In genomic region chr19:8370176-8371010, GRCh38 we compare ENCODE assay signal across 16 cellular contexts. TPM values are rescaled to one million over a fixed set of nuclear protein-coding genes. Genes with fewer than 3 reads are reported as not detected.
DNase-seq lines count a peak whose midpoint lies in the region; ATAC-seq and TF ChIP-seq lines count a peak whose summit lies in the region.
"Had no signal": no experiment of that assay in that cellular context is flagged by ENCODE, and none has a peak within 500 bp of the region (broad histone marks: within the 10 kb centered on the region; RNA-seq: fewer than 3 reads in every experiment).

No MANE protein-coding gene starts in this region.

- ATAC-seq in IMR-90 (ENCODE audit: low read depth) = no peak

- dilution Hi-C loops in IMR-90 (cut with HindIII; ENCODE audit: low sequenced_read_pairs, unreplicated experiment) = no loop called here

- H3K27ac ChIP-seq in IMR-90 (ENCODE audit: insufficient read depth, low read length) (no peak overlapping the region), skeletal muscle tissue (ENCODE audit: low read depth, low read length) (peak overlapping the region; percentile 7)
- H3K27ac ChIP-seq: neutrophil had no signal

- H3K23ac ChIP-seq in IMR-90 (ENCODE audit: low read depth, low read length) = no peak overlapping the region

- peaks cover 16% of the 10 kb centered on the region for H4K20me1 ChIP-seq in IMR-90 (ENCODE audit: insufficient read depth, low read length)

- no peak overlapping the region for H3K56ac ChIP-seq in IMR-90 (ENCODE audit: extremely low read depth, insufficient read depth, low read length)

- no peak for TF ChIP-seq RAD21 in IMR-90 (IDR thresholded peaks at IDR 0.05; ENCODE audit: low read length)

- no peak overlapping the region for H3K18ac ChIP-seq in IMR-90 (ENCODE audit: low read depth, low read length)

- H3K36me3 Mint-ChIP-seq in chondrocyte (ENCODE audit: low read depth) = peaks cover 17% of the 10 kb centered on the region
- no peaks in the 10 kb centered on the region for H3K36me3 Mint-ChIP-seq in T-helper 2 cell treated with Interferon-gamma antibody and Interleukin-4, amounts not matched to agents 5 μg/mL and 100 μg/mL, for 36 hours (ENCODE audit: low read depth)
- H3K36me3 Mint-ChIP-seq in activated CD4-positive, alpha-beta memory T cell treated with anti-CD3 and anti-CD28 coated beads, Interleukin-2, amount 10 ng/mL, durations not matched to agents 7 days and 5 days (ENCODE audit: low read depth) = no peaks in the 10 kb centered on the region
- H3K36me3 Mint-ChIP-seq: type B pancreatic cell had no signal

- CTCF ChIA-PET in IMR-90 (lab: Yijun Ruan, JAX) = no interaction called here
- CTCF ChIA-PET in activated CD4-positive, alpha-beta memory T cell treated with anti-CD3 and anti-CD28 coated beads, Interleukin-2, amount 10 ng/mL, durations not matched to agents 7 days and 5 days (lab: Charles Lee) = interaction anchor here (0.6 to 1.2 kb wide), 2 partner anchors 16 to 17 kb away, joined by 3 to 4 read pairs; no protein-coding TSS in a partner anchor

- BruUV-seq in IMR-90 (replicated peaks; lab: Mats Ljungman, UMichigan) = no TSS peak

- H2BK120ac ChIP-seq in IMR-90 (ENCODE audit: low read depth, low read length) = no peak overlapping the region

- no peak overlapping the region for H2BK5ac ChIP-seq in IMR-90 (ENCODE audit: low read depth, low read length, poor library complexity, severe bottlenecking)

- H3K14ac ChIP-seq in IMR-90 (replicated peaks; ENCODE audit: low read depth, low read length) = no peak overlapping the region

- no peak for TF ChIP-seq POLR2A in IMR-90 (IDR thresholded peaks at IDR 0.05; ENCODE audit: low read depth, low read length)

- no peak overlapping the region for H3K4me3 ChIP-seq in IMR-90 (ENCODE audit: insufficient read depth, low read depth, low read length)
- H3K4me3 ChIP-seq in skeletal muscle tissue (ENCODE audit: low read length in 3 of 3) = no peak overlapping the region
- H3K4me3 ChIP-seq: BLaER1 treated with 17β-estradiol and CSF1 and Interleukin-3, amounts not matched to agents 10 nM and 100 nM had no signal

- H4K8ac ChIP-seq in IMR-90 (ENCODE audit: low read depth in 2 of 2, low read length in 2 of 2) = no peak overlapping the region

- H2BK20ac ChIP-seq in IMR-90 (ENCODE audit: low read depth, low read length) = no peak overlapping the region

- H3K9me3 ChIP-seq in IMR-90 (ENCODE audit: control insufficient read depth, insufficient read depth, low read length) (no peaks in the 10 kb centered on the region), skeletal muscle tissue (ENCODE audit: control insufficient read depth in 3 of 3, low read length in 3 of 3) (no peaks in the 10 kb centered on the region)
- H3K9me3 ChIP-seq: BLaER1 treated with 17β-estradiol and CSF1 and Interleukin-3, amounts not matched to agents 10 nM and 100 nM; neutrophil had no signal

- H3K9me3 Mint-ChIP-seq in chondrocyte (ENCODE audit: low read depth) = no peaks in the 10 kb centered on the region
- H3K9me3 Mint-ChIP-seq in T-helper 2 cell treated with Interferon-gamma antibody and Interleukin-4, amounts not matched to agents 5 μg/mL and 100 μg/mL, for 36 hours = no peaks in the 10 kb centered on the region
- H3K9me3 Mint-ChIP-seq in activated CD4-positive, alpha-beta memory T cell treated with anti-CD3 and anti-CD28 coated beads, Interleukin-2, amount 10 ng/mL, durations not matched to agents 7 days and 5 days = no peaks in the 10 kb centered on the region
- H3K9me3 Mint-ChIP-seq: mesothelial cell of epicardium, type B pancreatic cell had no signal

- 95% methylated on average over 4 of the region's 19 CpGs; no CpG with 5 or more reads in 1 of the 2 experiments for WGBS in IMR-90 (ENCODE audit: extremely low coverage in 2 of 2, insufficient read length in 1 of 2), 2 experiments

- H3K27ac Mint-ChIP-seq in chondrocyte (ENCODE audit: unreplicated experiment) = peak overlapping the region; percentile 84
- no peak overlapping the region for H3K27ac Mint-ChIP-seq in T-helper 2 cell treated with Interferon-gamma antibody and Interleukin-4, amounts not matched to agents 5 μg/mL and 100 μg/mL, for 36 hours
- no peak overlapping the region for H3K27ac Mint-ChIP-seq in activated CD4-positive, alpha-beta memory T cell treated with anti-CD3 and anti-CD28 coated beads, Interleukin-2, amount 10 ng/mL, durations not matched to agents 7 days and 5 days
- H3K27ac Mint-ChIP-seq: mesothelial cell of epicardium, type B pancreatic cell had no signal

- POLR2A ChIA-PET in IMR-90 (lab: Charles Lee; ENCODE audit: unreplicated experiment) = no interaction called here
- POLR2A ChIA-PET in activated CD4-positive, alpha-beta memory T cell treated with anti-CD3 and anti-CD28 coated beads, Interleukin-2, amount 10 ng/mL, durations not matched to agents 7 days and 5 days (lab: Charles Lee) = interaction anchor here (0.6 kb wide), 1 partner anchor 59 kb away, joined by 3 read pairs; no protein-coding TSS in a partner anchor

- H3K27me3 ChIP-seq in IMR-90 (ENCODE audit: control insufficient read depth, insufficient read depth, low read length) = no peaks in the 10 kb centered on the region
- H3K27me3 ChIP-seq in skeletal muscle tissue (ENCODE audit: control insufficient read depth in 3 of 3, insufficient read depth in 3 of 3, low read length in 3 of 3) = no peaks in the 10 kb centered on the region

- H2AK5ac ChIP-seq in IMR-90 (ENCODE audit: low read depth, low read length) = peak overlapping the region; percentile 13; the same call in 1 of the 2 replicates

- 0 out of 2 replicates have a peak overlapping the region, but pooled peaks have one; percentile 35 for H4K91ac ChIP-seq in IMR-90 (ENCODE audit: insufficient read depth, low read depth, low read length)

- TF ChIP-seq CTCF in IMR-90 (conservative IDR thresholded peaks at IDR 0.05; ENCODE audit: low read depth, low read length) (no peak), chondrocyte (IDR thresholded peaks at IDR 0.05) (no peak)

- H3K4me1 ChIP-seq in IMR-90 (ENCODE audit: control insufficient read depth, insufficient read depth, low read length) (peaks cover 20% of the 10 kb centered on the region), skeletal muscle tissue (ENCODE audit: control insufficient read depth in 3 of 3, insufficient read depth in 3 of 3, low read length in 3 of 3) (peaks cover 21 to 44% (median 22%) of the 10 kb centered on the region in 3 donors)

- no peak overlapping the region for H4K5ac ChIP-seq in IMR-90 (ENCODE audit: low read depth, low read length)

- in situ Hi-C loops in IMR-90 (cut with MboI; ENCODE audit: low sequenced_read_pairs) = no loop called here

- 0 out of 2 replicates have a peak overlapping the region, but pooled peaks have one; percentile 12 for H3K4ac ChIP-seq in IMR-90 (ENCODE audit: low read depth, low read length)

- H3K4me3 Mint-ChIP-seq in chondrocyte (ENCODE audit: unreplicated experiment) = no peak overlapping the region
- H3K4me3 Mint-ChIP-seq in T-helper 2 cell treated with Interferon-gamma antibody and Interleukin-4, amounts not matched to agents 5 μg/mL and 100 μg/mL, for 36 hours = no peak overlapping the region
- no peak overlapping the region for H3K4me3 Mint-ChIP-seq in activated CD4-positive, alpha-beta memory T cell treated with anti-CD3 and anti-CD28 coated beads, Interleukin-2, amount 10 ng/mL, durations not matched to agents 7 days and 5 days
- H3K4me3 Mint-ChIP-seq: mesothelial cell of epicardium, type B pancreatic cell had no signal

- no peaks in the 10 kb centered on the region for H3K27me3 Mint-ChIP-seq in chondrocyte (ENCODE audit: low read depth)
- H3K27me3 Mint-ChIP-seq in T-helper 2 cell treated with Interferon-gamma antibody and Interleukin-4, amounts not matched to agents 5 μg/mL and 100 μg/mL, for 36 hours (ENCODE audit: low read depth) = peaks cover 16% of the 10 kb centered on the region
- peaks cover 23% of the 10 kb centered on the region for H3K27me3 Mint-ChIP-seq in activated CD4-positive, alpha-beta memory T cell treated with anti-CD3 and anti-CD28 coated beads, Interleukin-2, amount 10 ng/mL, durations not matched to agents 7 days and 5 days

- DNase-seq in IMR-90 = no peak
- DNase-seq in chondrocyte (ENCODE audit: low spot score) = peak; percentile 49
- peak; percentile 35 for DNase-seq in left kidney (ENCODE audit: low read depth, low spot score)
- DNase-seq in NCI-H345 treated with DMSO at 0.1 percent for 48 hours (lab: John Stamatoyannopoulos, UW; ENCODE audit: unreplicated experiment) = no peak
- DNase-seq in EL = no peak
- DNase-seq in T-helper 2 cell treated with Interferon-gamma antibody and Interleukin-4, amounts not matched to agents 5 μg/mL and 100 μg/mL, for 36 hours (ENCODE audit: low spot score) = no peak
- no peak for DNase-seq in activated CD4-positive, alpha-beta memory T cell treated with anti-CD3 and anti-CD28 coated beads, Interleukin-2, amount 10 ng/mL, durations not matched to agents 7 days and 5 days
- DNase-seq: activated CD8-positive, alpha-beta memory T cell treated with anti-CD3 and anti-CD28 coated beads for 24 hours; NCI-H1092; NCI-H2107; NCI-H82 had no signal

- peaks cover 8 to 40% of the 10 kb centered on the region in 2 experiments; a peak in 3 of 4 replicates for H3K79me1 ChIP-seq in IMR-90 (ENCODE audit: low read depth in 1 of 2, low read length in 2 of 2)

- H2BK15ac ChIP-seq in IMR-90 (ENCODE audit: low read depth, low read length) = no peak overlapping the region

- no peak overlapping the region for H2AK9ac ChIP-seq in IMR-90 (replicated peaks; ENCODE audit: low read depth, low read length, poor library complexity)

- H3K4me1 Mint-ChIP-seq in chondrocyte (ENCODE audit: low read depth) = peaks cover 56% of the 10 kb centered on the region
- peaks cover 7% of the 10 kb centered on the region for H3K4me1 Mint-ChIP-seq in T-helper 2 cell treated with Interferon-gamma antibody and Interleukin-4, amounts not matched to agents 5 μg/mL and 100 μg/mL, for 36 hours (ENCODE audit: low read depth)
- no peaks in the 10 kb centered on the region for H3K4me1 Mint-ChIP-seq in activated CD4-positive, alpha-beta memory T cell treated with anti-CD3 and anti-CD28 coated beads, Interleukin-2, amount 10 ng/mL, durations not matched to agents 7 days and 5 days

- intact Hi-C loops in IMR-90 (cut with micrococcal nuclease) = no loop called here

- H3K36me3 ChIP-seq in IMR-90 (ENCODE audit: control insufficient read depth, insufficient read depth, low read length) (peaks cover 25% of the 10 kb centered on the region), skeletal muscle tissue (ENCODE audit: control insufficient read depth in 3 of 3, insufficient read depth in 3 of 3, low read length in 3 of 3) (peaks cover 11 to 36% (median 13%) of the 10 kb centered on the region in 3 donors)
- H3K36me3 ChIP-seq: neutrophil had no signal

- peaks cover 16% of the 10 kb centered on the region for H3K9me1 ChIP-seq in IMR-90 (ENCODE audit: insufficient read depth, low read length)

- H3K4me2 ChIP-seq in IMR-90 (ENCODE audit: low read depth, low read length) = no peak overlapping the region

- H3K9ac ChIP-seq in IMR-90 (ENCODE audit: low read depth, low read length) (no peak overlapping the region), skeletal muscle tissue (ENCODE audit: low read depth in 1 of 3, low read length in 3 of 3) (no peak overlapping the region)
- H3K9ac ChIP-seq: BLaER1 treated with 17β-estradiol and CSF1 and Interleukin-3, amounts not matched to agents 10 nM and 100 nM had no signal

- H2AFZ ChIP-seq in IMR-90 (replicated peaks; ENCODE audit: low read length, poor library complexity) = no peak overlapping the region

RNA-seq across cellular contexts. Expression of gene ANGPTL4, which starts 6.4 kb away (rescaled TPM):
- total RNA-seq in IMR-90 (2012; rRNA removed) (1.4 and 1.9 TPM in 2 replicates), chondrocyte (56.4 to 143 TPM (median 127 TPM) in 3 replicates), skeletal muscle tissue (1.0 TPM)
- polyA plus RNA-seq in IMR-90 (2012; rRNA removed) = 19.1 and 21.5 TPM in 2 replicates
- polyA plus RNA-seq in IMR-90 (2012; cell fraction: cytosol; rRNA removed) = 14.3 and 20.8 TPM in 2 replicates
- 31.8 and 52.0 TPM in 2 replicates for polyA plus RNA-seq in IMR-90 (2012; cell fraction: nucleus; rRNA removed; ENCODE audit: low replicate concordance)
- 1 to 10 TPM; 1.2 to 1.4 TPM for total RNA-seq in activated CD4-positive, alpha-beta memory T cell treated with anti-CD3 and anti-CD28 coated beads, Interleukin-2, amount 10 ng/mL, durations not matched to agents 7 days and 5 days

RNA-seq across cellular contexts. Expression of gene RAB11B, which starts 19.8 kb away (rescaled TPM):
- total RNA-seq in IMR-90 (2012; rRNA removed) (8.2 and 12.2 TPM in 2 replicates), chondrocyte (96.4 to 106 TPM (median 104 TPM) in 3 replicates), skeletal muscle tissue (64.2 TPM)
- 117 and 120 TPM in 2 replicates for polyA plus RNA-seq in IMR-90 (2012; rRNA removed)
- polyA plus RNA-seq in IMR-90 (2012; cell fraction: cytosol; rRNA removed) = 49.1 and 143 TPM in 2 replicates
- polyA plus RNA-seq in IMR-90 (2012; cell fraction: nucleus; rRNA removed; ENCODE audit: low replicate concordance) = 189 and 288 TPM in 2 replicates
- 10 to 100 TPM; 90.9 to 93.7 TPM for total RNA-seq in activated CD4-positive, alpha-beta memory T cell treated with anti-CD3 and anti-CD28 coated beads, Interleukin-2, amount 10 ng/mL, durations not matched to agents 7 days and 5 days

RNA-seq across cellular contexts. Expression of gene KANK3, which starts 27.3 kb away (rescaled TPM):
- total RNA-seq in IMR-90 (2012; rRNA removed) = not detected in 2 replicates
- polyA plus RNA-seq in IMR-90 (2012; rRNA removed) = 0.04 and 0.07 TPM in 2 replicates
- polyA plus RNA-seq in IMR-90 (2012; cell fraction: cytosol; rRNA removed) = 0.05 and 0.08 TPM in 2 replicates
- polyA plus RNA-seq in IMR-90 (2012; cell fraction: nucleus; rRNA removed; ENCODE audit: low replicate concordance) = 0.18 and 0.84 TPM in 2 replicates
- total RNA-seq in chondrocyte = 0.56 to 1.2 TPM (median 1.2 TPM) in 3 replicates
- 10.4 TPM for total RNA-seq in skeletal muscle tissue
- total RNA-seq in activated CD4-positive, alpha-beta memory T cell treated with anti-CD3 and anti-CD28 coated beads, Interleukin-2, amount 10 ng/mL, durations not matched to agents 7 days and 5 days = 1 to 10 TPM; 7.4 to 8.7 TPM

RNA-seq across cellular contexts. Expression of gene MARCHF2, which starts 42.7 kb away (rescaled TPM):
- total RNA-seq in IMR-90 (2012; rRNA removed) (48.6 and 58.8 TPM in 2 replicates), chondrocyte (35.0 to 42.5 TPM (median 37.5 TPM) in 3 replicates), skeletal muscle tissue (38.1 TPM)
- 33.8 and 39.1 TPM in 2 replicates for polyA plus RNA-seq in IMR-90 (2012; rRNA removed)
- polyA plus RNA-seq in IMR-90 (2012; cell fraction: cytosol; rRNA removed) = 13.0 and 59.2 TPM in 2 replicates
- 29.7 and 55.1 TPM in 2 replicates for polyA plus RNA-seq in IMR-90 (2012; cell fraction: nucleus; rRNA removed; ENCODE audit: low replicate concordance)
- total RNA-seq in activated CD4-positive, alpha-beta memory T cell treated with anti-CD3 and anti-CD28 coated beads, Interleukin-2, amount 10 ng/mL, durations not matched to agents 7 days and 5 days = 10 to 100 TPM; 20.6 to 20.8 TPM

RNA-seq across cellular contexts. Expression of gene RPS28, which starts 49.1 kb away (rescaled TPM):
- total RNA-seq in IMR-90 (2012; rRNA removed) = 104 and 143 TPM in 2 replicates
- 643 and 742 TPM in 2 replicates for polyA plus RNA-seq in IMR-90 (2012; rRNA removed)
- polyA plus RNA-seq in IMR-90 (2012; cell fraction: cytosol; rRNA removed) = 708 and 845 TPM in 2 replicates
- polyA plus RNA-seq in IMR-90 (2012; cell fraction: nucleus; rRNA removed; ENCODE audit: low replicate concordance) = 193 and 240 TPM in 2 replicates
- 1,057 to 1,248 TPM (median 1,100 TPM) in 3 replicates for total RNA-seq in chondrocyte
- 371 TPM for total RNA-seq in skeletal muscle tissue
- total RNA-seq in activated CD4-positive, alpha-beta memory T cell treated with anti-CD3 and anti-CD28 coated beads, Interleukin-2, amount 10 ng/mL, durations not matched to agents 7 days and 5 days = 1,000 to 10,000 TPM; 1,605 to 1,659 TPM

Comparison
In these comparisons a context has a peak if more than half of its experiments do, and no peak if none do; other contexts are left out.
1. DNase-seq: peak in chondrocyte (single experiment) and left kidney (single experiment); none in IMR-90 (single experiment), NCI-H345 treated with DMSO at 0.1 percent for 48 hours (single experiment), EL (single experiment), T-helper 2 cell treated with Interferon-gamma antibody and Interleukin-4, amounts not matched to agents 5 μg/mL and 100 μg/mL, for 36 hours (single experiment) and activated CD4-positive, alpha-beta memory T cell treated with anti-CD3 and anti-CD28 coated beads, Interleukin-2, amount 10 ng/mL, durations not matched to agents 7 days and 5 days (single experiment).
2. RNA of gene ANGPTL4, which starts 6.4 kb away (total RNA-seq): 56.4 to 143 TPM in chondrocyte; 1.4 to 1.9 TPM in IMR-90, 1.2 to 1.4 TPM in activated CD4-positive, alpha-beta memory T cell treated with anti-CD3 and anti-CD28 coated beads, Interleukin-2, amount 10 ng/mL, durations not matched to agents 7 days and 5 days and 1.0 TPM in skeletal muscle tissue (single experiment); every median in the first group is over 10 times any median in the second.